3 cellular contexts compared by ENCODE assay signal in the genomic region with DNA sequence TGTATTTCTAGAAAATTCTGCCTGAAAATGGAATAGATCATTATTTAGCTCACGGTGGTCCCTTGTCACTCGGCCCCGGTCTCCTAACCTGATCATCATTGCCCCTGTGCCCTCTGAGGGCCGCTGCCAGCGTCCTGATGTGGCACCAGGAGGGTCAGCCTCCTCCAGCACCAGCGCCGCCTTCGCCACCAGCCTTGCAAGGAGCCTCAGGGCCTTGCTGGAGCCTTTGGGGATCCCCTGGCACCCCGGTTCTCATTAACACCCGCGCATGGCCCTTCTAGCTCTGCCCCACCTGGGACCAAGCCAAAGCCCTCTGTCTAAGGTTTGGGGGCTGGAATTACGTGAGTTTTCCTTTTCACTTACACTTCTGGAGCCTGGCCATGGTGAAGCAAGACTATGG.
"Had no signal": no experiment of that assay in that cellular context is flagged by ENCODE, and none has a peak within 500 bp of the region (broad histone marks: within the 10 kb centered on the region; RNA-seq: fewer than 3 reads in every experiment).

No MANE protein-coding gene starts in this region.

- ATAC-seq: GM12878 had no signal

- H3K4me3 ChIP-seq: GM12878 had no signal

- DNase-seq: GDM1, GF-D8 had no signal
